17 cellular contexts compared by ENCODE assay signal in the genomic region with DNA sequence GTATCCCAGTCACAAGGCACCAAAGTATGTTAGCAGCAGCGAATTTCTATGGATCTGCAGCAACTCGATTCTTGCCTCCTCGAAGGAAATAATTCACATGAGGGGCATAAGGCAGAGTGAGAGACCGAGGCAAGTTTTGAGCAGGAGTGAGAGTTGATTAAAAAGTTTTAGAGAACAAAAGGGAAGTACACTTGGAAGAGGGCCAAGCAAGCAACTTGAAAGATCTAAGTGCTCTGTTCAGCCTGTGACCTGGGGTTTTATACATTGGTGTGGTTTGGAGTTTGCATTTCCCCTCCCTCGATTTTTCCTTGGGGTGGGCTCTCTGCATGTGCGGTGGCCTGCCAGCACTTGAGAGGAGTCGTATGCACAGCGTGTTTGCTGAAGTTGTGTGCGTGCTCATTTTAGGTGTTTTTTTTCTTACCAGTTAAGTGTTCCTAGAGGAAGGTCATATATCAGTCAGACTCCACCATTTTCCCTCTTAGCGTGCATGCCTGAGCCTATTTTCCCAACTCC.
DNase-seq lines count a peak whose midpoint lies in the region; ATAC-seq lines count a peak whose summit lies in the region.
"Had no signal": no experiment of that assay in that cellular context is flagged by ENCODE, and none has a peak within 500 bp of the region (broad histone marks: within the 10 kb centered on the region; RNA-seq: fewer than 3 reads in every experiment).

No MANE protein-coding gene starts in this region.

- H2BK120ac ChIP-seq in mesendoderm (ENCODE audit: low read depth, low read length) = no peak overlapping the region

- H3K56ac ChIP-seq in mesendoderm (ENCODE audit: low read length) = no peak overlapping the region

- no peaks in the 10 kb centered on the region for H3K9me3 Mint-ChIP-seq in activated T-helper 17 cell treated with anti-CD3 and anti-CD28 coated beads, Interleukin-2, amount 50 U/mL, for 72 hours
- peaks cover 4% of the 10 kb centered on the region for H3K9me3 Mint-ChIP-seq in activated naive CD8-positive, alpha-beta T cell treated with anti-CD3 and anti-CD28 coated beads, Interleukin-2, amount 50 U/mL, for 24 hours

- H3K79me2 ChIP-seq in mesendoderm (ENCODE audit: control insufficient read depth, insufficient read depth, low read length) = no peaks in the 10 kb centered on the region

- H3K4me3 ChIP-seq in mesendoderm (ENCODE audit: low read length) = no peak overlapping the region
- H3K4me3 ChIP-seq: mucosa of descending colon, pancreas, skin epidermis had no signal

- no peak overlapping the region for H3K27ac Mint-ChIP-seq in activated T-helper 17 cell treated with anti-CD3 and anti-CD28 coated beads, Interleukin-2, amount 50 U/mL, for 72 hours
- no peak overlapping the region for H3K27ac Mint-ChIP-seq in activated naive CD8-positive, alpha-beta T cell treated with anti-CD3 and anti-CD28 coated beads, Interleukin-2, amount 50 U/mL, for 24 hours
- H3K27ac Mint-ChIP-seq: activated naive CD4-positive, alpha-beta T cell treated with anti-CD3 and anti-CD28 coated beads, Interleukin-2, amount 50 U/mL, for 72 hours had no signal

- no peak overlapping the region for H4K5ac ChIP-seq in mesendoderm (ENCODE audit: low read length)

- DNase-seq in AG20443 (ENCODE audit: low spot score) = no peak
- DNase-seq in mesendoderm = no peak
- no peak for DNase-seq in activated naive CD8-positive, alpha-beta T cell treated with anti-CD3 and anti-CD28 coated beads, Interleukin-2, amount 50 U/mL, for 24 hours
- DNase-seq: activated CD8-positive, alpha-beta memory T cell treated with anti-CD3 and anti-CD28 coated beads, Interleukin-2, amount 50 U/mL, for 48 hours; DMS153; mucosa of descending colon; NCI-H187; NCI-H526 treated with DMSO at 0.1 percent for 48 hours; pancreas; stimulated activated naive CD4-positive, alpha-beta T cell had no signal

- H4K8ac ChIP-seq in mesendoderm (ENCODE audit: low read depth, low read length) = no peak overlapping the region

- no peaks in the 10 kb centered on the region for H3K36me3 Mint-ChIP-seq in activated T-helper 17 cell treated with anti-CD3 and anti-CD28 coated beads, Interleukin-2, amount 50 U/mL, for 72 hours (ENCODE audit: low read depth)
- H3K36me3 Mint-ChIP-seq in activated naive CD8-positive, alpha-beta T cell treated with anti-CD3 and anti-CD28 coated beads, Interleukin-2, amount 50 U/mL, for 24 hours (ENCODE audit: low read depth) = no peaks in the 10 kb centered on the region
- H3K36me3 Mint-ChIP-seq: activated naive CD4-positive, alpha-beta T cell treated with anti-CD3 and anti-CD28 coated beads, Interleukin-2, amount 50 U/mL, for 72 hours had no signal

- H3K23ac ChIP-seq in mesendoderm (ENCODE audit: low read length) = no peak overlapping the region

- no peaks in the 10 kb centered on the region for H3K36me3 ChIP-seq in mesendoderm (ENCODE audit: control insufficient read depth, insufficient read depth, low read length)
- H3K36me3 ChIP-seq: pancreas had no signal

- peak; percentile 55 for ATAC-seq in GM18511 (IDR thresholded peaks at IDR 0.05; ENCODE audit: unreplicated experiment)
- ATAC-seq in GM21360 (IDR thresholded peaks at IDR 0.05; ENCODE audit: unreplicated experiment) = peak; percentile 24
- peak; percentile 41 for ATAC-seq in HG03103 (IDR thresholded peaks at IDR 0.05; ENCODE audit: low read depth, unreplicated experiment)
- no peak for ATAC-seq in activated T-helper 17 cell treated with anti-CD3 and anti-CD28 coated beads, Interleukin-2, amount 50 U/mL, for 72 hours (replicated peaks)
- no peak for ATAC-seq in activated naive CD8-positive, alpha-beta T cell treated with anti-CD3 and anti-CD28 coated beads, Interleukin-2, amount 50 U/mL, for 24 hours
- no peak for ATAC-seq in GM21825 (IDR thresholded peaks at IDR 0.05; ENCODE audit: unreplicated experiment)
- ATAC-seq: activated naive CD4-positive, alpha-beta T cell treated with anti-CD3 and anti-CD28 coated beads, Interleukin-2, amount 50 U/mL, for 72 hours; mucosa of descending colon had no signal

- H3K4me1 ChIP-seq in mesendoderm (ENCODE audit: control insufficient read depth, low read depth, low read length) = no peaks in the 10 kb centered on the region
- H3K4me1 ChIP-seq: pancreas had no signal

- H3K4ac ChIP-seq in mesendoderm (ENCODE audit: low read depth, low read length) = no peak overlapping the region

- H3K9ac ChIP-seq in mesendoderm (ENCODE audit: low read length) = no peak overlapping the region

- no peak overlapping the region for H2BK15ac ChIP-seq in mesendoderm (replicated peaks; ENCODE audit: low read depth)

- H3K4me3 Mint-ChIP-seq in activated T-helper 17 cell treated with anti-CD3 and anti-CD28 coated beads, Interleukin-2, amount 50 U/mL, for 72 hours = peak overlapping the region; percentile 52
- no peak overlapping the region for H3K4me3 Mint-ChIP-seq in activated naive CD8-positive, alpha-beta T cell treated with anti-CD3 and anti-CD28 coated beads, Interleukin-2, amount 50 U/mL, for 24 hours

- WGBS in mesendoderm (ENCODE audit: extremely low coverage, insufficient coverage, low lambda C conversion rate) = no CpG with 5 or more reads among the region's 10 CpGs

- no peak overlapping the region for H3K27ac ChIP-seq in mesendoderm (ENCODE audit: low read depth, low read length)
- H3K27ac ChIP-seq: pancreas, skin epidermis had no signal

- no peak overlapping the region for H2BK5ac ChIP-seq in mesendoderm (ENCODE audit: low read length)

- H3K4me2 ChIP-seq in mesendoderm (ENCODE audit: low read length) = no peak overlapping the region

- H3K18ac ChIP-seq in mesendoderm (ENCODE audit: low read length) = no peak overlapping the region

- H2AK5ac ChIP-seq in mesendoderm (ENCODE audit: low read length) = no peak overlapping the region

- H3K27me3 ChIP-seq in mesendoderm (ENCODE audit: insufficient read depth, low read length, poor library complexity) = no peaks in the 10 kb centered on the region

- peaks cover 5% of the 10 kb centered on the region for H3K4me1 Mint-ChIP-seq in activated T-helper 17 cell treated with anti-CD3 and anti-CD28 coated beads, Interleukin-2, amount 50 U/mL, for 72 hours
- H3K4me1 Mint-ChIP-seq in activated naive CD8-positive, alpha-beta T cell treated with anti-CD3 and anti-CD28 coated beads, Interleukin-2, amount 50 U/mL, for 24 hours = peaks cover 2% of the 10 kb centered on the region

- H3K27me3 Mint-ChIP-seq in activated T-helper 17 cell treated with anti-CD3 and anti-CD28 coated beads, Interleukin-2, amount 50 U/mL, for 72 hours = no peaks in the 10 kb centered on the region
- H3K27me3 Mint-ChIP-seq in activated naive CD8-positive, alpha-beta T cell treated with anti-CD3 and anti-CD28 coated beads, Interleukin-2, amount 50 U/mL, for 24 hours = no peaks in the 10 kb centered on the region

- H3K79me1 ChIP-seq in mesendoderm (ENCODE audit: low read length) = no peaks in the 10 kb centered on the region

Comparison
In these comparisons a context has a peak if more than half of its experiments do, and no peak if none do; other contexts are left out.
1. ATAC-seq: peak in GM18511 (single experiment), GM21360 (single experiment) and HG03103 (single experiment); none in activated T-helper 17 cell treated with anti-CD3 and anti-CD28 coated beads, Interleukin-2, amount 50 U/mL, for 72 hours (single experiment), activated naive CD8-positive, alpha-beta T cell treated with anti-CD3 and anti-CD28 coated beads, Interleukin-2, amount 50 U/mL, for 24 hours (single experiment) and GM21825 (single experiment).